8 cellular contexts compared by ENCODE assay signal in the genomic region with DNA sequence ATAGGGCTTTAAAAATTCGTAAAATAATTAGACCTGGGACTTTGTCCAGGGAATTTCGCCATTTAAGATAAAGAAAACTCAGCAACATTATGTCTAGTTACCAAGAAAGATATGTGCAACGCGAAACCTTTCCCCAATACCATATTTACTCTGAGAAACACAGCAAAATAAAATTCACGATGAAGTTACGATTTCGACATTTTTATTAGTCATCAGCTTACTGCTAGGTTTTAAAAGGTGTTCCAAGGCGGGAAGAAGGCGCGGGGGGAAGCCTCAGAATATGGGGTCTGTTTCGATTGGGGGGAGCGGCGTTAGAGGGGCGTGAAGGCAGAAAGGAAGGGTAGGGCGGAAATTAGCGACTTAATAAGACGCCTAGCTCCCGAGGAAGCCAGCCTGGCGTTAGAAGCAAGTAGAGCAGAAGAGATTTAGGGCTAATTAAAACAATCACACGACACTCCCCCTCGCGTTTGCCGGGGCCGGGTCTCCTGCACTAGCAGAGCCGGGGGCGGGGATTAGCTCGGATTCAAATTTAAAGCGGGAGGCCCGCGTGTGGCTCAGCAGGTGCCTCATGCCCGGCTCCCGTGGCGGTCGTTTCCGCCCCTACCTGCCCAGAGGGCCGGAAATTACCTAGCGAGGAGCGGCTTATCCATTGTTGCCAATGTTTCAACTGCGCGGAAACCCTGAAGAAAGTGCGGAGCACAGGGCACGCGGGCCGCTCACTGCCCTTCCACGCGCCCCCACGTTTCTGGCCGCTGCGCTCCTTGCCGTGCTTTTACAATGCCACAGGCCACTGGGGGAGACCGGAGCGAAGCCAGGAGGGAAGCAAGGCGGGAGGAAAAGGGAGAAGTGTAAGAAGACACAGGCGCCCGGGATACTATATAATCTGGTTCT. TPM values are rescaled to one million over a fixed set of nuclear protein-coding genes. Genes with fewer than 3 reads are reported as not detected.
DNase-seq lines count a peak whose midpoint lies in the region; ATAC-seq and TF ChIP-seq lines count a peak whose summit lies in the region.

No MANE protein-coding gene starts in this region.

- H3K27me3 Mint-ChIP-seq in T-helper 2 cell treated with Interferon-gamma antibody and Interleukin-4, amounts not matched to agents 5 μg/mL and 100 μg/mL, for 36 hours (ENCODE audit: low read depth) = no peaks in the 10 kb centered on the region

- H3K4me3 ChIP-seq in astrocyte of the cerebellum (ENCODE audit: low read depth, low read length) = peak overlapping the region; percentile 96
- H3K4me3 ChIP-seq in retinal pigment epithelial cell (ENCODE audit: low read length) = peak overlapping the region; percentile 90

- DNase-seq in NCI-H1930 (lab: John Stamatoyannopoulos, UW) (peak; percentile 83 to 85), astrocyte of the cerebellum (ENCODE audit: low read depth) (peak; percentile 32), hippocampal formation (lab: John Stamatoyannopoulos, UW) (peak; percentile 59 to 73), retinal pigment epithelial cell (ENCODE audit: low read depth) (peak; percentile 62), occipital lobe (lab: John Stamatoyannopoulos, UW) (no peak)
- peak; percentile 84 for DNase-seq in T-helper 2 cell treated with Interferon-gamma antibody and Interleukin-4, amounts not matched to agents 5 μg/mL and 100 μg/mL, for 36 hours (ENCODE audit: low spot score)

- peak; percentile 9 for TF ChIP-seq CTCF in astrocyte of the cerebellum (IDR thresholded peaks at IDR 0.05; ENCODE audit: low read depth, low read length, missing control alignments)
- TF ChIP-seq CTCF in retinal pigment epithelial cell (conservative IDR thresholded peaks at IDR 0.05; ENCODE audit: low read depth, low read length) = no peak

- peaks cover 29% of the 10 kb centered on the region for H3K4me1 Mint-ChIP-seq in T-helper 2 cell treated with Interferon-gamma antibody and Interleukin-4, amounts not matched to agents 5 μg/mL and 100 μg/mL, for 36 hours (ENCODE audit: low read depth)

- H3K4me3 Mint-ChIP-seq in T-helper 2 cell treated with Interferon-gamma antibody and Interleukin-4, amounts not matched to agents 5 μg/mL and 100 μg/mL, for 36 hours = peak overlapping the region; percentile 87

- no peaks in the 10 kb centered on the region for H3K9me3 Mint-ChIP-seq in T-helper 2 cell treated with Interferon-gamma antibody and Interleukin-4, amounts not matched to agents 5 μg/mL and 100 μg/mL, for 36 hours

- H3K27ac Mint-ChIP-seq in T-helper 2 cell treated with Interferon-gamma antibody and Interleukin-4, amounts not matched to agents 5 μg/mL and 100 μg/mL, for 36 hours = peak overlapping the region; percentile 97

- peaks cover 1% of the 10 kb centered on the region for H3K36me3 Mint-ChIP-seq in T-helper 2 cell treated with Interferon-gamma antibody and Interleukin-4, amounts not matched to agents 5 μg/mL and 100 μg/mL, for 36 hours (ENCODE audit: low read depth)

- in situ Hi-C loops in astrocyte of the cerebellum (cut with HindIII; ENCODE audit: low sequenced_read_pairs) = no loop called here

- ATAC-seq in GM18508 (IDR thresholded peaks at IDR 0.05; ENCODE audit: insufficient read depth, unreplicated experiment) (peak; percentile 25), HG02973 (IDR thresholded peaks at IDR 0.05; ENCODE audit: unreplicated experiment) (peak; percentile 39)

RNA-seq across cellular contexts. Expression of gene POU2F1, which starts 0.8 kb away (rescaled TPM):
- 34.6 TPM for total RNA-seq in occipital lobe
